ENCODE assay signal across 8 cellular contexts in the genomic region with DNA sequence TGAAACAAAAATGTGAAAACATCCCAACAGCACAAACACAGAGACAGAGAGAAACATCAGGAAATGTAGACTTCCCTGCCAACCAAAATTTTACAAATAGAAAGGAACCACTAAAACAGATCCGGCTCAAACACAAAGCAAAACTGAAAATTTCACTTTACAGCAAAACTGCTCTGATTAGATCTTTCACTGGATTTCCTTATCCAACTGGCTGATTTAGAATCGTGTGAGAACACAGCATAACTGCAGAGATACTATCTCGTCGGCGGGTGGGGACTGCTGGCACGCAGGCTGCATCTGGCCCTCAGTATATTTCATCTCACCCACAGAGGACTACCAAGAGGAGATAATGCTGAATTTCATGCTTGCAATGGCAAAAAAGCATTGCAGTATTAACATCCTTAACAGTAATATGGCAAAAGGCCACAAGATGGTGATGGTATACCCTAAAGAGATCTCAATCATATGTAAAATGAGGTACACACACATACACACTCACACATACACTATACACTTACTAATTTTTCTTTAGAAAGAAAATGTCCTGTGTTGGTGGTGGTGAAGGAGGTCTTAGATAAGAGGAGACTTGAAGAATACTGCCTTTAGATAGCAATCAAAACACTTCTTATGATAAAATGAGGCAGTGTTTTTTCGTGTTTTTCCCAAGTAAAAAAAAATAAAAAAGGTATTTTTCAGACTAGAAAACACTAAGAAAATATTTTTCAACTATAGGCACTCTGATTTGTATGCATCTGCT. TPM values are rescaled to one million over a fixed set of nuclear protein-coding genes. Genes with fewer than 3 reads are reported as not detected.
DNase-seq lines count a peak whose midpoint lies in the region; ATAC-seq and TF ChIP-seq lines count a peak whose summit lies in the region.

No MANE protein-coding gene starts in this region.

- H2BK120ac ChIP-seq in IMR-90 (ENCODE audit: low read depth, low read length), result peak overlapping the region; percentile 74; the same call in 1 of the 2 replicates

- H2BK5ac ChIP-seq in IMR-90 (ENCODE audit: low read depth, low read length, poor library complexity, severe bottlenecking), result peak overlapping the region; percentile 17

- 13% methylated on average over 3 of the region's 7 CpGs; no CpG with 5 or more reads in 1 of the 2 experiments for WGBS in IMR-90 (ENCODE audit: extremely low coverage in 2 of 2, insufficient read length in 1 of 2), 2 experiments

- peak overlapping the region in 1 of 2 experiments; percentile 83; a peak in 1 of 4 replicates for H4K8ac ChIP-seq in IMR-90 (ENCODE audit: low read depth in 2 of 2, low read length in 2 of 2)

- H3K9me3 ChIP-seq in IMR-90 (ENCODE audit: control insufficient read depth, insufficient read depth, low read length) (no peaks in the 10 kb centered on the region), adipocyte (ENCODE audit: control insufficient read depth, low read length) (no peaks in the 10 kb centered on the region)

- intact Hi-C loops in IMR-90 (cut with micrococcal nuclease), result loop anchor here (1.0 to 5.0 kb wide), 5 partner anchors 40 to 245 kb away; no protein-coding TSS in a partner anchor
- intact Hi-C loops in left ventricle myocardium superior (cut with micrococcal nuclease), result loop anchor here (5.0 kb wide), 1 partner anchor 95 kb away; no protein-coding TSS in a partner anchor

- H2BK15ac ChIP-seq in IMR-90 (ENCODE audit: low read depth, low read length), result no peak overlapping the region

- peak; percentile 90 for ATAC-seq in GM21619 (IDR thresholded peaks at IDR 0.05; ENCODE audit: unreplicated experiment)
- ATAC-seq in IMR-90 (ENCODE audit: low read depth), result peak; percentile 89
- ATAC-seq in left ventricle myocardium superior, result peak; percentile 77

- H4K5ac ChIP-seq in IMR-90 (ENCODE audit: low read depth, low read length), result peak overlapping the region; percentile 28

- no peaks in the 10 kb centered on the region for H3K27me3 ChIP-seq in IMR-90 (ENCODE audit: control insufficient read depth, insufficient read depth, low read length)
- H3K27me3 ChIP-seq in adipocyte (replicated peaks; ENCODE audit: control insufficient read depth, insufficient read depth, low read length), result no peaks in the 10 kb centered on the region

- H3K56ac ChIP-seq in IMR-90 (ENCODE audit: extremely low read depth, insufficient read depth, low read length), result no peak overlapping the region

- H3K27ac ChIP-seq in IMR-90 (ENCODE audit: insufficient read depth, low read length) (peak overlapping the region; percentile 9; the same call in 1 of the 2 replicates), skin epidermis (peak overlapping the region in 19 of 21 experiments; percentile 4 to 86 (median 73))

- no peak overlapping the region for H3K4me3 ChIP-seq in IMR-90 (ENCODE audit: insufficient read depth, low read depth, low read length)
- peak overlapping the region; percentile 65 for H3K4me3 ChIP-seq in adipocyte (ENCODE audit: low read length)
- H3K4me3 ChIP-seq in skin epidermis, result peak overlapping the region in 3 of 7 experiments; percentile 5 to 23 (median 10)

- in situ Hi-C loops in IMR-90 (cut with MboI; ENCODE audit: low sequenced_read_pairs), result no loop called here

- peak overlapping the region; percentile 33 for H3K4me2 ChIP-seq in IMR-90 (ENCODE audit: low read depth, low read length)

- H3K4ac ChIP-seq in IMR-90 (ENCODE audit: low read depth, low read length), result peak overlapping the region; percentile 65

- H3K36me3 ChIP-seq in IMR-90 (ENCODE audit: control insufficient read depth, insufficient read depth, low read length) (no peaks in the 10 kb centered on the region), adipocyte (ENCODE audit: control insufficient read depth, insufficient read depth, low read length, severe bottlenecking) (no peaks in the 10 kb centered on the region)

- CTCF ChIA-PET in IMR-90 (lab: Yijun Ruan, JAX), result interaction anchor here (0.7 to 1.4 kb wide), 2 partner anchors 157 to 451 kb away, joined by 4 to 7 read pairs; no protein-coding TSS in a partner anchor

- 0 out of 2 replicates have a peak, but pooled peaks have one; percentile 35 for TF ChIP-seq POLR2A in IMR-90 (IDR thresholded peaks at IDR 0.05; ENCODE audit: low read depth, low read length)

- no TSS peak for BruUV-seq in IMR-90 (replicated peaks; lab: Mats Ljungman, UMichigan)

- H2BK20ac ChIP-seq in IMR-90 (ENCODE audit: low read depth, low read length), result peak overlapping the region; percentile 44

- H4K91ac ChIP-seq in IMR-90 (ENCODE audit: insufficient read depth, low read depth, low read length), result peak overlapping the region; percentile 40; the same call in 1 of the 2 replicates

- H3K9me1 ChIP-seq in IMR-90 (ENCODE audit: insufficient read depth, low read length), result no peaks in the 10 kb centered on the region

- H3K79me1 ChIP-seq in IMR-90 (ENCODE audit: low read depth in 1 of 2, low read length in 2 of 2), result no peaks in the 10 kb centered on the region

- no peaks in the 10 kb centered on the region for H4K20me1 ChIP-seq in IMR-90 (ENCODE audit: insufficient read depth, low read length)

- H3K18ac ChIP-seq in IMR-90 (ENCODE audit: low read depth, low read length), result peak overlapping the region; percentile 19

- H3K9ac ChIP-seq in IMR-90 (ENCODE audit: low read depth, low read length) (peak overlapping the region; percentile 17; the same call in 1 of the 2 replicates), adipocyte (ENCODE audit: low read length) (peak overlapping the region; percentile 87)

- POLR2A ChIA-PET in IMR-90 (lab: Charles Lee; ENCODE audit: unreplicated experiment), result no interaction called here

- H3K4me1 ChIP-seq in IMR-90 (ENCODE audit: control insufficient read depth, insufficient read depth, low read length) (peaks cover 3% of the 10 kb centered on the region), adipocyte (ENCODE audit: control insufficient read depth, insufficient read depth, low read length) (peaks cover 19% of the 10 kb centered on the region)

- dilution Hi-C loops in IMR-90 (cut with HindIII; ENCODE audit: low sequenced_read_pairs, unreplicated experiment), result no loop called here

- no peak overlapping the region for H2AK9ac ChIP-seq in IMR-90 (replicated peaks; ENCODE audit: low read depth, low read length, poor library complexity)

- peak; percentile 90 for TF ChIP-seq RAD21 in IMR-90 (IDR thresholded peaks at IDR 0.05; ENCODE audit: low read length)

- H3K14ac ChIP-seq in IMR-90 (replicated peaks; ENCODE audit: low read depth, low read length), result peak overlapping the region; percentile 87

- no peak overlapping the region for H2AK5ac ChIP-seq in IMR-90 (ENCODE audit: low read depth, low read length)

- no peak overlapping the region for H3K23ac ChIP-seq in IMR-90 (ENCODE audit: low read depth, low read length)

- peak overlapping the region; percentile 74 for H2AFZ ChIP-seq in IMR-90 (replicated peaks; ENCODE audit: low read length, poor library complexity)

- TF ChIP-seq CTCF in IMR-90 (conservative IDR thresholded peaks at IDR 0.05; ENCODE audit: low read depth, low read length), result peak; percentile 82

- DNase-seq in GM04504 (ENCODE audit: low read depth), result peak; percentile 57
- DNase-seq in IMR-90, result peak; percentile 82
- peak; percentile 53 for DNase-seq in SHP77 treated with DMSO at 0.1 percent for 48 hours (lab: John Stamatoyannopoulos, UW)
- peak; percentile 80 for DNase-seq in adipocyte (ENCODE audit: low read depth)
- no peak for DNase-seq in left ventricle myocardium superior
- DNase-seq in HuH-7.5 (ENCODE audit: low spot score), result no peak

TF ChIP-seq in IMR-90, 13 proteins besides CTCF, POLR2A, EP300 and RAD21:
- TF ChIP-seq FOS (IDR thresholded peaks at IDR 0.05; ENCODE audit: low read depth, low read length), result no peak
- TF ChIP-seq SMC3 (IDR thresholded peaks at IDR 0.05; ENCODE audit: low read depth, low read length), result peak; percentile 84
- no peak for TF ChIP-seq MXI1 (IDR thresholded peaks at IDR 0.05; ENCODE audit: borderline replicate concordance, low read depth, low read length)
- TF ChIP-seq MAZ (IDR thresholded peaks at IDR 0.05; ENCODE audit: borderline replicate concordance, low read depth, low read length), result no peak
- peak; percentile 39; the same call in 1 of the 2 replicates for TF ChIP-seq MAFK (IDR thresholded peaks at IDR 0.05; ENCODE audit: low read depth, low read length)
- no peak for TF ChIP-seq RFX5 (IDR thresholded peaks at IDR 0.05; ENCODE audit: low read depth, low read length)
TF ChIP-seq in IMR-90: peak in this region for 2.

RNA-seq across cellular contexts. Expression of a gene that starts 10.6 kb away (rescaled TPM):
- total RNA-seq in IMR-90 (2012; rRNA removed) (11.5 and 30.3 TPM in 2 replicates), left ventricle myocardium superior (9.0 TPM)
- polyA plus RNA-seq in IMR-90 (2012; rRNA removed), result 7.7 and 9.0 TPM in 2 replicates
- 1.0 and 2.2 TPM in 2 replicates for polyA plus RNA-seq in IMR-90 (2012; cell fraction: cytosol; rRNA removed)
- 0.42 and 3.6 TPM in 2 replicates for polyA plus RNA-seq in IMR-90 (2012; cell fraction: nucleus; rRNA removed; ENCODE audit: low replicate concordance)

RNA-seq across cellular contexts. Expression of a gene that starts 36.8 kb away (rescaled TPM):
- total RNA-seq in IMR-90 (2012; rRNA removed) (60.6 and 84.2 TPM in 2 replicates), left ventricle myocardium superior (17.9 TPM)
- polyA plus RNA-seq in IMR-90 (2012; rRNA removed), result 17.9 and 22.6 TPM in 2 replicates
- polyA plus RNA-seq in IMR-90 (2012; cell fraction: cytosol; rRNA removed), result 5.0 and 5.8 TPM in 2 replicates
- 2.0 and 13.3 TPM in 2 replicates for polyA plus RNA-seq in IMR-90 (2012; cell fraction: nucleus; rRNA removed; ENCODE audit: low replicate concordance)

Comparison
In these comparisons a context has a peak if more than half of its experiments do, and no peak if none do; other contexts are left out.
1. DNase-seq: peak in GM04504 (single experiment), IMR-90 (single experiment), SHP77 treated with DMSO at 0.1 percent for 48 hours (single experiment) and adipocyte (single experiment); none in left ventricle myocardium superior (single experiment) and HuH-7.5 (single experiment).
2. Peak in every context shown above with its lines, with median percentiles within 50 percentile points of each other: ATAC-seq.